In the genomic region with DNA sequence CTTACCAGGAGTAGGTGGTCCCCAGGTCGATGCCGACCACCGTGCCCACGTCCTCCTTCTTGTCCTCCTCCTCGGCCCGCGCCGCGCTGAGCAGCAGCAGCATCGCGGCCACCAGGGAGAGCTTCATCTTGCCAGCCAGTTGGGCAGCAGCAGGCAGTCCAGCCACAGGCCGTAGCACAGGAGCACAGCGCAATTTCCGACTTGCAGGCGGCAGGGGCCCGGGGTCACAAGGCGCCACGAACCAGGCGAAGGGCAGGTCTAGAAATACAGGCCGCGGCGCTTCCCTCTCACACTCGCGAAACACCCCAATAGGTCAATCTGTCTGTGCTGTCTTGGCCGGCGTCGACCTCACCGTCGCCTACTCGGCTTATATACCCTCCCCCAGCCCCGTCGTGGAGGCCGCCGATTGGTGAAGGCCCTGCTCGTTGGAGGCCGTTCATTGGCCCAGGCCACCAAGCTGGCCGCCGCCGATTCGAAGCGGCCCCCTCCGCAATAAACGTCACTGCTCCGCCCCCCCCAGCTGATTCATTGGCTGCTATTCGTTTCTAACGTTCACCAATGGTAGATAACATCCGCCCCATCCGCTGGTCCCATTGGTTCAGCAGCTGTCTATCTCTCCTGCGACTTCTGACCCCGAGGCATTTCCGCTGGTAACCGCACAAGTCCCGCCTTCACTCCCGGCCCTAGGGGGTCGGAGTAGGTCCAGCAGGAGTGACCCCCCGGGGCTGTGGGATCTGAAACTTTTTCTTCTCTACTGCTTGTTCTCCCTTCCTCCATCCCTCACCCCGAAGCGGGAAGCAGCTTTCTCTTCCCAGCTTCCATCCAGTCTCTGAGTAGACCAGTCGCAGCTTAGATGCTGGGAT, we compare ENCODE assay signal across 1 cellular context.
A peak's percentile ranks its signal among the peaks of the same experiment; 100 is the strongest.
TF ChIP-seq lines count a peak whose summit lies in the region.

TSS of gene HSPA5 (minus strand) at position 344 of the 863 bp plus-strand sequence. CDS start at position 127, 217 bp downstream.

TF ChIP-seq in HepG2, 621 proteins besides CTCF, POLR2A, EP300 and RAD21 (continued from another document and continues in another):
- TF ChIP-seq, protein P1, sequence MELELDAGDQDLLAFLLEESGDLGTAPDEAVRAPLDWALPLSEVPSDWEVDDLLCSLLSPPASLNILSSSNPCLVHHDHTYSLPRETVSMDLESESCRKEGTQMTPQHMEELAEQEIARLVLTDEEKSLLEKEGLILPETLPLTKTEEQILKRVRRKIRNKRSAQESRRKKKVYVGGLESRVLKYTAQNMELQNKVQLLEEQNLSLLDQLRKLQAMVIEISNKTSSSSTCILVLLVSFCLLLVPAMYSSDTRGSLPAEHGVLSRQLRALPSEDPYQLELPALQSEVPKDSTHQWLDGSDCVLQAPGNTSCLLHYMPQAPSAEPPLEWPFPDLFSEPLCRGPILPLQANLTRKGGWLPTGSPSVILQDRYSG (CRISPR knock-in tag; IDR thresholded peaks at IDR 0.05), result no peak
- TF ChIP-seq SRSF9 (IDR thresholded peaks at IDR 0.05; ENCODE audit: borderline replicate concordance, insufficient read depth, low read depth, low read length, poor library complexity, severe bottlenecking), result no peak
- no peak for TF ChIP-seq AHR (CRISPR knock-in tag; IDR thresholded peaks at IDR 0.05)
- peak; percentile 94; the same call in 1 of the 2 replicates for TF ChIP-seq ZNF225 (CRISPR knock-in tag; IDR thresholded peaks at IDR 0.05)
- TF ChIP-seq HES4 (CRISPR knock-in tag; IDR thresholded peaks at IDR 0.05; ENCODE audit: borderline replicate concordance), result peak; percentile 68; the same call in 1 of the 2 replicates
- TF ChIP-seq, protein P2, sequence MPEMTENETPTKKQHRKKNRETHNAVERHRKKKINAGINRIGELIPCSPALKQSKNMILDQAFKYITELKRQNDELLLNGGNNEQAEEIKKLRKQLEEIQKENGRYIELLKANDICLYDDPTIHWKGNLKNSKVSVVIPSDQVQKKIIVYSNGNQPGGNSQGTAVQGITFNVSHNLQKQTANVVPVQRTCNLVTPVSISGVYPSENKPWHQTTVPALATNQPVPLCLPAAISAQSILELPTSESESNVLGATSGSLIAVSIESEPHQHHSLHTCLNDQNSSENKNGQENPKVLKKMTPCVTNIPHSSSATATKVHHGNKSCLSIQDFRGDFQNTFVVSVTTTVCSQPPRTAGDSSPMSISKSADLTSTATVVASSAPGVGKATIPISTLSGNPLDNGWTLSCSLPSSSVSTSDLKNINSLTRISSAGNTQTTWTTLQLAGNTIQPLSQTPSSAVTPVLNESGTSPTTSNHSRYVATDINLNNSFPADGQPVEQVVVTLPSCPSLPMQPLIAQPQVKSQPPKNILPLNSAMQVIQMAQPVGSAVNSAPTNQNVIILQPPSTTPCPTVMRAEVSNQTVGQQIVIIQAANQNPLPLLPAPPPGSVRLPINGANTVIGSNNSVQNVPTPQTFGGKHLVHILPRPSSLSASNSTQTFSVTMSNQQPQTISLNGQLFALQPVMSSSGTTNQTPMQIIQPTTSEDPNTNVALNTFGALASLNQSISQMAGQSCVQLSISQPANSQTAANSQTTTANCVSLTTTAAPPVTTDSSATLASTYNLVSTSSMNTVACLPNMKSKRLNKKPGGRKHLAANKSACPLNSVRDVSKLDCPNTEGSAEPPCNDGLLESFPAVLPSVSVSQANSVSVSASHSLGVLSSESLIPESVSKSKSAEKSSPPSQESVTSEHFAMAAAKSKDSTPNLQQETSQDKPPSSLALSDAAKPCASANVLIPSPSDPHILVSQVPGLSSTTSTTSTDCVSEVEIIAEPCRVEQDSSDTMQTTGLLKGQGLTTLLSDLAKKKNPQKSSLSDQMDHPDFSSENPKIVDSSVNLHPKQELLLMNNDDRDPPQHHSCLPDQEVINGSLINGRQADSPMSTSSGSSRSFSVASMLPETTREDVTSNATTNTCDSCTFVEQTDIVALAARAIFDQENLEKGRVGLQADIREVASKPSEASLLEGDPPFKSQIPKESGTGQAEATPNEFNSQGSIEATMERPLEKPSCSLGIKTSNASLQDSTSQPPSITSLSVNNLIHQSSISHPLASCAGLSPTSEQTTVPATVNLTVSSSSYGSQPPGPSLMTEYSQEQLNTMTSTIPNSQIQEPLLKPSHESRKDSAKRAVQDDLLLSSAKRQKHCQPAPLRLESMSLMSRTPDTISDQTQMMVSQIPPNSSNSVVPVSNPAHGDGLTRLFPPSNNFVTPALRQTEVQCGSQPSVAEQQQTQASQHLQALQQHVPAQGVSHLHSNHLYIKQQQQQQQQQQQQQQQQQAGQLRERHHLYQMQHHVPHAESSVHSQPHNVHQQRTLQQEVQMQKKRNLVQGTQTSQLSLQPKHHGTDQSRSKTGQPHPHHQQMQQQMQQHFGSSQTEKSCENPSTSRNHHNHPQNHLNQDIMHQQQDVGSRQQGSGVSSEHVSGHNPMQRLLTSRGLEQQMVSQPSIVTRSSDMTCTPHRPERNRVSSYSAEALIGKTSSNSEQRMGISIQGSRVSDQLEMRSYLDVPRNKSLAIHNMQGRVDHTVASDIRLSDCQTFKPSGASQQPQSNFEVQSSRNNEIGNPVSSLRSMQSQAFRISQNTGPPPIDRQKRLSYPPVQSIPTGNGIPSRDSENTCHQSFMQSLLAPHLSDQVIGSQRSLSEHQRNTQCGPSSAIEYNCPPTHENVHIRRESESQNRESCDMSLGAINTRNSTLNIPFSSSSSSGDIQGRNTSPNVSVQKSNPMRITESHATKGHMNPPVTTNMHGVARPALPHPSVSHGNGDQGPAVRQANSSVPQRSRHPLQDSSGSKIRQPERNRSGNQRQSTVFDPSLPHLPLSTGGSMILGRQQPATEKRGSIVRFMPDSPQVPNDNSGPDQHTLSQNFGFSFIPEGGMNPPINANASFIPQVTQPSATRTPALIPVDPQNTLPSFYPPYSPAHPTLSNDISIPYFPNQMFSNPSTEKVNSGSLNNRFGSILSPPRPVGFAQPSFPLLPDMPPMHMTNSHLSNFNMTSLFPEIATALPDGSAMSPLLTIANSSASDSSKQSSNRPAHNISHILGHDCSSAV (CRISPR knock-in tag; IDR thresholded peaks at IDR 0.05; ENCODE audit: borderline replicate concordance), result no peak
- TF ChIP-seq ZNF235 (CRISPR knock-in tag; IDR thresholded peaks at IDR 0.05; ENCODE audit: borderline replicate concordance), result no peak
- TF ChIP-seq, protein P3, sequence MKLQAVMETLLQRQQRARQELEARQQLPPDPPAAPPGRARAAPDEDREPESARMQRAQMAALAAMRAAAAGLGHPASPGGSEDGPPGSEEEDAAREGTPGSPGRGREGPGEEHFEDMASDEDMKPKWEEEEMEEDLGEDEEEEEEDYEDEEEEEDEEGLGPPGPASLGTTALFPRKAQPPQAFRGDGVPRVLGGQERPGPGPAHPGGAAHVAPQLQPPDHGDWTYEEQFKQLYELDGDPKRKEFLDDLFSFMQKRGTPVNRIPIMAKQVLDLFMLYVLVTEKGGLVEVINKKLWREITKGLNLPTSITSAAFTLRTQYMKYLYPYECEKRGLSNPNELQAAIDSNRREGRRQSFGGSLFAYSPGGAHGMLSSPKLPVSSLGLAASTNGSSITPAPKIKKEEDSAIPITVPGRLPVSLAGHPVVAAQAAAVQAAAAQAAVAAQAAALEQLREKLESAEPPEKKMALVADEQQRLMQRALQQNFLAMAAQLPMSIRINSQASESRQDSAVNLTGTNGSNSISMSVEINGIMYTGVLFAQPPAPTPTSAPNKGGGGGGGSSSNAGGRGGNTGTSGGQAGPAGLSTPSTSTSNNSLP (IDR thresholded peaks at IDR 0.05; ENCODE audit: low read depth, low read length), result no peak
- TF ChIP-seq FOXM1 (CRISPR knock-in tag; IDR thresholded peaks at IDR 0.05), result no peak
- TF ChIP-seq ZSCAN9 (CRISPR knock-in tag; IDR thresholded peaks at IDR 0.05; ENCODE audit: borderline replicate concordance), result peak; percentile 85; the same call in 1 of the 2 replicates
- no peak for TF ChIP-seq ZFP36L2 (CRISPR knock-in tag; IDR thresholded peaks at IDR 0.05)
- peak; percentile 83 for TF ChIP-seq PHF20 (CRISPR knock-in tag; IDR thresholded peaks at IDR 0.05)
- peak; percentile 82 for TF ChIP-seq MAZ (IDR thresholded peaks at IDR 0.05; ENCODE audit: borderline replicate concordance, low read depth, low read length)
- peak; percentile 77 for TF ChIP-seq MAZ (CRISPR knock-in tag; IDR thresholded peaks at IDR 0.05; ENCODE audit: low read depth)
- TF ChIP-seq RXRB (CRISPR knock-in tag; IDR thresholded peaks at IDR 0.05; ENCODE audit: borderline replicate concordance), result peak; percentile 45
- peak; percentile 91 for TF ChIP-seq PHF8 (CRISPR knock-in tag; IDR thresholded peaks at IDR 0.05)
- TF ChIP-seq, protein P4, sequence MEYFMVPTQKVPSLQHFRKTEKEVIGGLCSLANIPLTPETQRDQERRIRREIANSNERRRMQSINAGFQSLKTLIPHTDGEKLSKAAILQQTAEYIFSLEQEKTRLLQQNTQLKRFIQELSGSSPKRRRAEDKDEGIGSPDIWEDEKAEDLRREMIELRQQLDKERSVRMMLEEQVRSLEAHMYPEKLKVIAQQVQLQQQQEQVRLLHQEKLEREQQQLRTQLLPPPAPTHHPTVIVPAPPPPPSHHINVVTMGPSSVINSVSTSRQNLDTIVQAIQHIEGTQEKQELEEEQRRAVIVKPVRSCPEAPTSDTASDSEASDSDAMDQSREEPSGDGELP (IDR thresholded peaks at IDR 0.05; ENCODE audit: borderline replicate concordance, low read depth), result peak; percentile 86; the same call in 1 of the 2 replicates
- TF ChIP-seq, protein P5, sequence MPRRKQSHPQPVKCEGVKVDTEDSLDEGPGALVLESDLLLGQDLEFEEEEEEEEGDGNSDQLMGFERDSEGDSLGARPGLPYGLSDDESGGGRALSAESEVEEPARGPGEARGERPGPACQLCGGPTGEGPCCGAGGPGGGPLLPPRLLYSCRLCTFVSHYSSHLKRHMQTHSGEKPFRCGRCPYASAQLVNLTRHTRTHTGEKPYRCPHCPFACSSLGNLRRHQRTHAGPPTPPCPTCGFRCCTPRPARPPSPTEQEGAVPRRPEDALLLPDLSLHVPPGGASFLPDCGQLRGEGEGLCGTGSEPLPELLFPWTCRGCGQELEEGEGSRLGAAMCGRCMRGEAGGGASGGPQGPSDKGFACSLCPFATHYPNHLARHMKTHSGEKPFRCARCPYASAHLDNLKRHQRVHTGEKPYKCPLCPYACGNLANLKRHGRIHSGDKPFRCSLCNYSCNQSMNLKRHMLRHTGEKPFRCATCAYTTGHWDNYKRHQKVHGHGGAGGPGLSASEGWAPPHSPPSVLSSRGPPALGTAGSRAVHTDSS (CRISPR knock-in tag; conservative IDR thresholded peaks at IDR 0.05), result 0 out of 2 replicates have a peak, but pooled peaks have one; percentile 48
- TF ChIP-seq HIVEP1 (CRISPR knock-in tag; IDR thresholded peaks at IDR 0.05), result peak; percentile 65; the same call in 1 of the 2 replicates
- TF ChIP-seq ZNF550 (CRISPR knock-in tag; IDR thresholded peaks at IDR 0.05; ENCODE audit: borderline replicate concordance), result no peak
- no peak for TF ChIP-seq ZNF569 (CRISPR knock-in tag; IDR thresholded peaks at IDR 0.05; ENCODE audit: borderline replicate concordance)
- peak; percentile 64; the same call in 1 of the 2 replicates for TF ChIP-seq RFX5 (IDR thresholded peaks at IDR 0.05; ENCODE audit: low read depth, low read length)
- TF ChIP-seq CBX5 (CRISPR knock-in tag; IDR thresholded peaks at IDR 0.05; ENCODE audit: borderline replicate concordance), result 0 out of 2 replicates have a peak, but pooled peaks have one; percentile 37
- TF ChIP-seq MXI1 (IDR thresholded peaks at IDR 0.05; ENCODE audit: borderline replicate concordance, low read depth, low read length), result peak; percentile 73; the same call in 1 of the 3 replicates
- TF ChIP-seq, protein P6, sequence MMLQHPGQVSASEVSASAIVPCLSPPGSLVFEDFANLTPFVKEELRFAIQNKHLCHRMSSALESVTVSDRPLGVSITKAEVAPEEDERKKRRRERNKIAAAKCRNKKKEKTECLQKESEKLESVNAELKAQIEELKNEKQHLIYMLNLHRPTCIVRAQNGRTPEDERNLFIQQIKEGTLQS (CRISPR knock-in tag; IDR thresholded peaks at IDR 0.05), result 0 out of 2 replicates have a peak, but pooled peaks have one; percentile 23
- TF ChIP-seq UBTF (CRISPR knock-in tag; IDR thresholded peaks at IDR 0.05), result peak; percentile 88
- TF ChIP-seq ZNF724P (CRISPR knock-in tag; IDR thresholded peaks at IDR 0.05; ENCODE audit: borderline replicate concordance), result no peak; the same call in 1 of the 2 replicates
- TF ChIP-seq E2F2 (CRISPR knock-in tag; IDR thresholded peaks at IDR 0.05; ENCODE audit: borderline replicate concordance), result peak; percentile 53; the same call in 1 of the 2 replicates
- no peak for TF ChIP-seq ZNF644 (CRISPR knock-in tag; IDR thresholded peaks at IDR 0.05; ENCODE audit: low read depth)
- TF ChIP-seq ZXDC (CRISPR knock-in tag; IDR thresholded peaks at IDR 0.05), result no peak
- TF ChIP-seq ZBTB1 (CRISPR knock-in tag; IDR thresholded peaks at IDR 0.05; ENCODE audit: borderline replicate concordance), result no peak
